9 cellular contexts compared by ENCODE assay signal in the genomic region with DNA sequence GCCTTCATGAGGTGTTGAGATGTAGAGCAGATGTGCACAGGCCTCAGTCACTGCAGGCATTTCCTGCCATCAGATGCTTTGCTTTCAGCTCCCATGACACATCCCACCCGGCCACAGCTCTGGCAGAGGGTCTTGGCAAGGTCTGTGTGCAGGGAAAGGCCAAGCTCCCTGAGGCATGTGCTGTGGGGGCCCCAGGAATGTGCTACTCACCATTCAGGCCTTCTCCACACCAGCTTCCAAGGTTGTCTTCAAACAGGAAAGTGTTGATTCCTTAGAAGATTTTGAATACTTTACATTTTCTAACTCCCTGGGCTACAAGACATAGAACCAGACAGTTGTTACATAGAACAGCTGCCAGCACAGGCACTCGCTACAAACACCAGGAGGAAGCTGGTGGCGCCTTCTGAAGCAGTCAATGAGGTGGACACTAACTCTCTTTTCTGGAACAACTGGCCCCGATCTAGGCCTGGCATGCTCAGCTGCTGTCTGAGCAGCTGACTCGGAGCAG. TPM values are rescaled to one million over a fixed set of nuclear protein-coding genes. Genes with fewer than 3 reads are reported as not detected.
DNase-seq lines count a peak whose midpoint lies in the region; ATAC-seq, FAIRE-seq and TF ChIP-seq lines count a peak whose summit lies in the region.
"Had no signal": no experiment of that assay in that cellular context is flagged by ENCODE, and none has a peak within 500 bp of the region (broad histone marks: within the 10 kb centered on the region; RNA-seq: fewer than 3 reads in every experiment).

No MANE protein-coding gene starts in this region.

- H3K27ac Mint-ChIP-seq in activated naive CD4-positive, alpha-beta T cell treated with anti-CD3 and anti-CD28 coated beads for 36 hours: peak overlapping the region; percentile 77
- peak overlapping the region; percentile 93 for H3K27ac Mint-ChIP-seq in activated naive CD8-positive, alpha-beta T cell treated with anti-CD3 and anti-CD28 coated beads for 36 hours

- no peak for ATAC-seq in esophagus mucosa

- intact Hi-C loops in activated naive CD4-positive, alpha-beta T cell treated with anti-CD3 and anti-CD28 coated beads for 36 hours (cut with micrococcal nuclease): loop anchor here (1.0 kb wide), 4 partner anchors 11 to 48 kb away; partner anchors contain the start of genes AURKA, CASS4 and CSTF1
- intact Hi-C loops in transverse colon (cut with DNase I; ENCODE audit: low total_unique reads): no loop called here

- peak overlapping the region; percentile 58 for H2AFZ ChIP-seq in keratinocyte (ENCODE audit: control insufficient read depth, low read length)

- H3K4me3 ChIP-seq in keratinocyte (ENCODE audit: control insufficient read depth in 2 of 3, extremely low read depth in 1 of 3, insufficient read depth in 2 of 3, low read depth in 1 of 3, low read length in 3 of 3): no peak overlapping the region
- H3K4me3 ChIP-seq in transverse colon: no peak overlapping the region

- no peak overlapping the region for H3K27ac ChIP-seq in keratinocyte (ENCODE audit: control insufficient read depth, insufficient read depth, low read length)
- H3K27ac ChIP-seq in transverse colon: peak overlapping the region; percentile 10 to 46 (median 40)

- DNase-seq in activated naive CD4-positive, alpha-beta T cell treated with anti-CD3 and anti-CD28 coated beads for 36 hours: peak; percentile 38
- DNase-seq in activated naive CD4-positive, alpha-beta T cell treated with anti-CD3 and anti-CD28 coated beads, Interleukin-2, amount 50 U/mL, for 16 hours: no peak
- DNase-seq in activated naive CD8-positive, alpha-beta T cell treated with anti-CD3 and anti-CD28 coated beads for 36 hours: peak; percentile 39
- DNase-seq in keratinocyte (ENCODE audit: low read depth, low spot score) (no peak), transverse colon (peak; percentile 48), NCI-H524 (lab: John Stamatoyannopoulos, UW) (no peak)
- DNase-seq in stimulated activated CD4-positive, alpha-beta T cell treated with anti-CD3 and anti-CD28 coated beads, Interleukin-12 subunit alpha, Interleukin-12 subunit beta, amount 100 ng/mL, for 4 hours: no peak

- H3K4me1 Mint-ChIP-seq in activated naive CD4-positive, alpha-beta T cell treated with anti-CD3 and anti-CD28 coated beads for 36 hours (ENCODE audit: low read depth): peaks cover 40% of the 10 kb centered on the region
- H3K4me1 Mint-ChIP-seq in activated naive CD8-positive, alpha-beta T cell treated with anti-CD3 and anti-CD28 coated beads for 36 hours: peaks cover 50% of the 10 kb centered on the region

- H3K4me2 ChIP-seq in keratinocyte (ENCODE audit: control insufficient read depth, extremely low read depth, insufficient read depth, low read depth, low read length): no peak overlapping the region

- no peaks in the 10 kb centered on the region for H3K79me2 ChIP-seq in keratinocyte (ENCODE audit: control insufficient read depth, insufficient read depth, low read length)

- no peak for TF ChIP-seq POLR2A in transverse colon (IDR thresholded peaks at IDR 0.05)

- H4K20me1 ChIP-seq in keratinocyte (ENCODE audit: control insufficient read depth, extremely low read depth, insufficient read depth, low read length): no peaks in the 10 kb centered on the region

- no peak for FAIRE-seq in keratinocyte (lab: Jason Lieb, UNC)

- H3K4me1 ChIP-seq in keratinocyte (ENCODE audit: control insufficient read depth, extremely low read depth, insufficient read depth, low read length) (peaks cover 5% of the 10 kb centered on the region), transverse colon (peaks cover 0 to 17% (median 0%) of the 10 kb centered on the region in 4 donors)

- no peaks in the 10 kb centered on the region for H3K9me1 ChIP-seq in keratinocyte (ENCODE audit: control insufficient read depth, extremely low read depth, insufficient read depth, low read length)

- CTCF ChIA-PET in activated naive CD4-positive, alpha-beta T cell treated with anti-CD3 and anti-CD28 coated beads for 36 hours (lab: Charles Lee): interaction anchor here (1.2 to 1.7 kb wide), 2 partner anchors 17 to 45 kb away, joined by 3 read pairs; no protein-coding TSS in a partner anchor

- TF ChIP-seq EP300 in transverse colon (IDR thresholded peaks at IDR 0.05; ENCODE audit: low read depth): no peak

- H3K9me3 Mint-ChIP-seq in activated naive CD4-positive, alpha-beta T cell treated with anti-CD3 and anti-CD28 coated beads for 36 hours: no peaks in the 10 kb centered on the region
- H3K9me3 Mint-ChIP-seq in activated naive CD8-positive, alpha-beta T cell treated with anti-CD3 and anti-CD28 coated beads for 36 hours: no peaks in the 10 kb centered on the region

- no peak overlapping the region for H3K9ac ChIP-seq in keratinocyte (ENCODE audit: control insufficient read depth, extremely low read depth, insufficient read depth, low read length)

- H3K36me3 Mint-ChIP-seq in activated naive CD4-positive, alpha-beta T cell treated with anti-CD3 and anti-CD28 coated beads for 36 hours (ENCODE audit: low read depth): peaks cover 3% of the 10 kb centered on the region
- peaks cover 15% of the 10 kb centered on the region for H3K36me3 Mint-ChIP-seq in activated naive CD8-positive, alpha-beta T cell treated with anti-CD3 and anti-CD28 coated beads for 36 hours

- H3K27me3 ChIP-seq in keratinocyte (ENCODE audit: control insufficient read depth, extremely low read depth, insufficient read depth, low read length): no peaks in the 10 kb centered on the region
- H3K27me3 ChIP-seq in transverse colon: no peaks in the 10 kb centered on the region

- WGBS in transverse colon (ENCODE audit: low coverage in 1 of 2), 2 donors: 47% methylated on average over 5 of the region's 5 CpGs; no CpG with 5 or more reads in 1 of the 2 donors

- in situ Hi-C loops in transverse colon (cut with MboI; ENCODE audit: low pct_ligation_motif_present in 1 of 4, low pct_unique_long_range_greater_than_20kb in 1 of 4, low sequenced_read_pairs in 3 of 4): no loop called here

- no peaks in the 10 kb centered on the region for H3K27me3 Mint-ChIP-seq in activated naive CD4-positive, alpha-beta T cell treated with anti-CD3 and anti-CD28 coated beads for 36 hours (ENCODE audit: low read depth)
- H3K27me3 Mint-ChIP-seq in activated naive CD8-positive, alpha-beta T cell treated with anti-CD3 and anti-CD28 coated beads for 36 hours: no peaks in the 10 kb centered on the region

- no peak for TF ChIP-seq CTCF in keratinocyte (optimal IDR thresholded peaks at IDR 0.05 in 1 of 3, IDR thresholded peaks at IDR 0.05 in 1 of 3, conservative IDR thresholded peaks at IDR 0.05 in 1 of 3; ENCODE audit: extremely low read depth in 1 of 3, insufficient read depth in 2 of 3, low read length in 3 of 3)
- TF ChIP-seq CTCF in transverse colon (IDR thresholded peaks at IDR 0.05): no peak

- dilution Hi-C loops in keratinocyte (cut with MboI; ENCODE audit: extremely low pct_ligation_motif_present, low sequenced_read_pairs): no loop called here

- H3K36me3 ChIP-seq in keratinocyte (ENCODE audit: control insufficient read depth in 2 of 2, extremely low read depth in 1 of 2, insufficient read depth in 2 of 2, low read length in 2 of 2) (no peaks in the 10 kb centered on the region), transverse colon (no peaks in the 10 kb centered on the region)

- no peak overlapping the region for H3K4me3 Mint-ChIP-seq in activated naive CD4-positive, alpha-beta T cell treated with anti-CD3 and anti-CD28 coated beads for 36 hours
- peak overlapping the region; percentile 61 for H3K4me3 Mint-ChIP-seq in activated naive CD8-positive, alpha-beta T cell treated with anti-CD3 and anti-CD28 coated beads for 36 hours

- no peaks in the 10 kb centered on the region for H3K9me3 ChIP-seq in keratinocyte (ENCODE audit: control insufficient read depth, low read depth, low read length)
- no peaks in the 10 kb centered on the region for H3K9me3 ChIP-seq in transverse colon

RNA-seq across cellular contexts. Expression of gene CASS4, which starts 27.8 kb away (rescaled TPM):
- 1 to 10 TPM; 5.1 to 5.2 TPM for total RNA-seq in activated naive CD4-positive, alpha-beta T cell treated with anti-CD3 and anti-CD28 coated beads for 36 hours
- total RNA-seq in activated naive CD8-positive, alpha-beta T cell treated with anti-CD3 and anti-CD28 coated beads for 36 hours: 1 to 10 TPM; 3.0 to 3.4 TPM
- 0.01 to 0.10 TPM in 2 of 3 replicates, not detected in the other for polyA plus RNA-seq in keratinocyte
- polyA plus RNA-seq in keratinocyte (2011; ENCODE audit: low read depth): 0.45 TPM
- polyA plus RNA-seq in keratinocyte (2011; cell fraction: cytosol; rRNA removed): 0.02 TPM in 1 of 2 replicates, not detected in the other
- 0.17 and 0.19 TPM in 2 replicates for polyA plus RNA-seq in keratinocyte (2011; cell fraction: nucleus; rRNA removed)
- polyA plus RNA-seq in keratinocyte (2012; ENCODE audit: low replicate concordance): 0.45 TPM in 1 of 2 replicates, not detected in the other
- 0.13 to 0.26 TPM in 2 of 3 replicates, not detected in the other for polyA minus RNA-seq in keratinocyte
- not detected for polyA minus RNA-seq in keratinocyte (2011; cell fraction: cytosol; rRNA and poly(A)+ RNA removed)
- polyA minus RNA-seq in keratinocyte (2011; cell fraction: nucleus; rRNA and poly(A)+ RNA removed): not detected in 2 replicates
- total RNA-seq in transverse colon (1 to 10 TPM in 3 of 4 donors, not detected in 1; 1.1 to 1.4 (median 1.1) TPM), esophagus mucosa (0.28 TPM)
- total RNA-seq: SK-MEL-5 had no signal

RNA-seq across cellular contexts. Expression of gene RTF2, which starts 28.6 kb away (rescaled TPM):
- total RNA-seq in activated naive CD4-positive, alpha-beta T cell treated with anti-CD3 and anti-CD28 coated beads for 36 hours: 10 to 100 TPM; 76.8 to 82.9 TPM
- total RNA-seq in activated naive CD8-positive, alpha-beta T cell treated with anti-CD3 and anti-CD28 coated beads for 36 hours: 10 to 100 TPM; 70.3 to 76.3 TPM
- polyA plus RNA-seq in keratinocyte: 54.9 to 63.4 TPM (median 58.8 TPM) in 3 replicates
- 120 TPM for polyA plus RNA-seq in keratinocyte (2011; ENCODE audit: low read depth)
- 54.0 and 54.4 TPM in 2 replicates for polyA plus RNA-seq in keratinocyte (2011; cell fraction: cytosol; rRNA removed)
- polyA plus RNA-seq in keratinocyte (2011; cell fraction: nucleus; rRNA removed): 40.9 and 47.8 TPM in 2 replicates
- polyA plus RNA-seq in keratinocyte (2012; ENCODE audit: low replicate concordance): 54.2 and 59.9 TPM in 2 replicates
- polyA minus RNA-seq in keratinocyte: 20.1 to 32.6 TPM (median 32.2 TPM) in 3 replicates
- polyA minus RNA-seq in keratinocyte (2011; cell fraction: cytosol; rRNA and poly(A)+ RNA removed): 25.7 TPM
- polyA minus RNA-seq in keratinocyte (2011; cell fraction: nucleus; rRNA and poly(A)+ RNA removed): 13.2 and 14.3 TPM in 2 replicates
- total RNA-seq in transverse colon: 100 to 1,000 TPM in 1 of 4 donors, 10 to 100 TPM in 3; 49.5 to 130 (median 50.5) TPM
- total RNA-seq in esophagus mucosa: 51.0 TPM

RNA-seq across cellular contexts. Expression of gene CSTF1, which starts 47.4 kb away (rescaled TPM):
- 10 to 100 TPM; 68.0 to 70.7 TPM for total RNA-seq in activated naive CD4-positive, alpha-beta T cell treated with anti-CD3 and anti-CD28 coated beads for 36 hours
- 10 to 100 TPM; 66.4 to 69.8 TPM for total RNA-seq in activated naive CD8-positive, alpha-beta T cell treated with anti-CD3 and anti-CD28 coated beads for 36 hours
- polyA plus RNA-seq in keratinocyte: 40.3 to 43.3 TPM (median 41.8 TPM) in 3 replicates
- polyA plus RNA-seq in keratinocyte (2011; ENCODE audit: low read depth): 8.7 TPM
- 25.7 and 42.5 TPM in 2 replicates for polyA plus RNA-seq in keratinocyte (2011; cell fraction: cytosol; rRNA removed)
- polyA plus RNA-seq in keratinocyte (2011; cell fraction: nucleus; rRNA removed): 46.9 and 50.4 TPM in 2 replicates
- 15.7 and 34.4 TPM in 2 replicates for polyA plus RNA-seq in keratinocyte (2012; ENCODE audit: low replicate concordance)
- polyA minus RNA-seq in keratinocyte: 54.4 to 78.1 TPM (median 73.0 TPM) in 3 replicates
- polyA minus RNA-seq in keratinocyte (2011; cell fraction: cytosol; rRNA and poly(A)+ RNA removed): 29.2 TPM
- 21.7 and 44.8 TPM in 2 replicates for polyA minus RNA-seq in keratinocyte (2011; cell fraction: nucleus; rRNA and poly(A)+ RNA removed)
- total RNA-seq in transverse colon (10 to 100 TPM in 2 of 4 donors, 1 to 10 TPM in 2; 5.2 to 21.8 (median 14.2) TPM), esophagus mucosa (18.5 TPM)

RNA-seq across cellular contexts. Expression of gene AURKA, which starts 47.8 kb away (rescaled TPM):
- 100 to 1,000 TPM; 115 to 121 TPM for total RNA-seq in activated naive CD4-positive, alpha-beta T cell treated with anti-CD3 and anti-CD28 coated beads for 36 hours
- 10 to 100 TPM; 83.6 to 85.1 TPM for total RNA-seq in activated naive CD8-positive, alpha-beta T cell treated with anti-CD3 and anti-CD28 coated beads for 36 hours
- 10.9 to 36.1 TPM (median 31.4 TPM) in 3 replicates for polyA plus RNA-seq in keratinocyte
- 1.3 TPM for polyA plus RNA-seq in keratinocyte (2011; ENCODE audit: low read depth)
- polyA plus RNA-seq in keratinocyte (2011; cell fraction: cytosol; rRNA removed): 11.1 and 17.5 TPM in 2 replicates
- 12.9 and 13.5 TPM in 2 replicates for polyA plus RNA-seq in keratinocyte (2011; cell fraction: nucleus; rRNA removed)
- polyA plus RNA-seq in keratinocyte (2012; ENCODE audit: low replicate concordance): 1.1 and 22.6 TPM in 2 replicates
- polyA minus RNA-seq in keratinocyte: 5.3 to 23.4 TPM (median 10.5 TPM) in 3 replicates
- polyA minus RNA-seq in keratinocyte (2011; cell fraction: cytosol; rRNA and poly(A)+ RNA removed): 9.0 TPM
- polyA minus RNA-seq in keratinocyte (2011; cell fraction: nucleus; rRNA and poly(A)+ RNA removed): 5.2 and 6.9 TPM in 2 replicates
- 10 to 100 TPM in 1 of 4 donors, 1 to 10 TPM in 2, under 1 TPM in 1; 0.75 to 12.4 (median 4.9) TPM for total RNA-seq in transverse colon
- 14.5 TPM for total RNA-seq in esophagus mucosa

Comparison
In these comparisons a context has a peak if more than half of its experiments do, and no peak if none do; other contexts are left out.
1. DNase-seq: peak in activated naive CD4-positive, alpha-beta T cell treated with anti-CD3 and anti-CD28 coated beads for 36 hours (single experiment), activated naive CD8-positive, alpha-beta T cell treated with anti-CD3 and anti-CD28 coated beads for 36 hours (single experiment) and transverse colon (single experiment); none in activated naive CD4-positive, alpha-beta T cell treated with anti-CD3 and anti-CD28 coated beads, Interleukin-2, amount 50 U/mL, for 16 hours (single experiment), keratinocyte (single experiment), stimulated activated CD4-positive, alpha-beta T cell treated with anti-CD3 and anti-CD28 coated beads, Interleukin-12 subunit alpha, Interleukin-12 subunit beta, amount 100 ng/mL, for 4 hours (single experiment) and NCI-H524 (0 of 2).